Comparison of ENCODE assay signal across 16 cellular contexts in genomic region chr11:131696584-131697120, GRCh38.
DNase-seq lines count a peak whose midpoint lies in the region; ATAC-seq lines count a peak whose summit lies in the region.
"Had no signal": no experiment of that assay in that cellular context is flagged by ENCODE, and none has a peak within 500 bp of the region (broad histone marks: within the 10 kb centered on the region; RNA-seq: fewer than 3 reads in every experiment).

No MANE protein-coding gene starts in this region.

- DNase-seq in COR-L47 (lab: John Stamatoyannopoulos, UW) (peak; percentile 76), NCI-H1105 treated with DMSO at 0.1 percent for 48 hours (lab: John Stamatoyannopoulos, UW) (peak; percentile 99), NCI-H69 (lab: John Stamatoyannopoulos, UW) (peak; percentile 98), kidney glomerular epithelial cell (lab: John Stamatoyannopoulos, UW) (peak; percentile 43), mesenchymal stem cell (no peak), Right ventricle myocardium superior (no peak), SIG-M5 treated with dmso at 0.1 percent for 504 hours (lab: John Stamatoyannopoulos, UW; ENCODE audit: unreplicated experiment) (no peak)
- DNase-seq: H7, Karpas-422, MM.1S, NCI-H1092 treated with DMSO at 0.1 percent for 48 hours, NCI-H2107, NCI-H526 treated with DMSO at 0.1 percent for 48 hours, PC-9, SW 1271 had no signal

- WGBS in mesenchymal stem cell: 86% methylated on average over 8 of the region's 8 CpGs

- no peak overlapping the region for H2AK5ac ChIP-seq in mesenchymal stem cell (ENCODE audit: low read length, severe bottlenecking)

- H3K4ac ChIP-seq in mesenchymal stem cell (ENCODE audit: low read depth in 1 of 2, low read length in 2 of 2): no peak overlapping the region

- intact Hi-C loops in Right ventricle myocardium superior (cut with DNase I): no loop called here

- H3K4me3 ChIP-seq in mesenchymal stem cell (ENCODE audit: insufficient read depth in 1 of 2, low read depth in 1 of 2, low read length in 2 of 2): no peak overlapping the region
- H3K4me3 ChIP-seq: A549, PC-9 had no signal

- H3K23ac ChIP-seq in mesenchymal stem cell (ENCODE audit: low read length in 2 of 2): no peak overlapping the region

- no peaks in the 10 kb centered on the region for H3K79me1 ChIP-seq in mesenchymal stem cell (replicated peaks; ENCODE audit: low read length, poor library complexity, severe bottlenecking)

- H3K4me1 ChIP-seq in mesenchymal stem cell (ENCODE audit: control insufficient read depth, insufficient read depth, low read depth, low read length): peaks cover 4% of the 10 kb centered on the region
- H3K4me1 ChIP-seq: A549 had no signal

- H3K36me3 ChIP-seq in mesenchymal stem cell (ENCODE audit: control insufficient read depth in 1 of 2, insufficient read depth in 2 of 2, low read depth in 1 of 2, low read length in 2 of 2): no peaks in the 10 kb centered on the region

- H4K8ac ChIP-seq in mesenchymal stem cell (ENCODE audit: low read length): no peak overlapping the region

- H3K9me3 ChIP-seq in mesenchymal stem cell (ENCODE audit: control insufficient read depth, low read length): no peaks in the 10 kb centered on the region
- H3K9me3 ChIP-seq: A549 had no signal

- no peak overlapping the region for H2BK12ac ChIP-seq in mesenchymal stem cell (ENCODE audit: low read length in 2 of 2)

- ATAC-seq in Right ventricle myocardium superior (ENCODE audit: poor library complexity): no peak
- ATAC-seq: A549 had no signal

- no peak overlapping the region for H2BK15ac ChIP-seq in mesenchymal stem cell (ENCODE audit: low read depth, poor library complexity, severe bottlenecking)

- H3K27me3 ChIP-seq in mesenchymal stem cell (ENCODE audit: control insufficient read depth in 1 of 2, insufficient read depth in 1 of 2, low read length in 2 of 2): peaks cover 0 to 52% of the 10 kb centered on the region in 2 experiments

- H2AFZ ChIP-seq in mesenchymal stem cell (ENCODE audit: low read depth, low read length): no peak overlapping the region
- H2AFZ ChIP-seq: PC-9 had no signal

- no peak overlapping the region for H3K9ac ChIP-seq in mesenchymal stem cell (ENCODE audit: low read length)

- no peak overlapping the region for H3K18ac ChIP-seq in mesenchymal stem cell (ENCODE audit: low read depth in 1 of 2, low read length in 2 of 2)

- H3K14ac ChIP-seq in mesenchymal stem cell (ENCODE audit: low read length in 2 of 2): no peak overlapping the region

- H3K4me2 ChIP-seq in mesenchymal stem cell (ENCODE audit: low read length, poor library complexity, severe bottlenecking): no peak overlapping the region
- H3K4me2 ChIP-seq: A549, PC-9 had no signal

- no peak overlapping the region for H4K91ac ChIP-seq in mesenchymal stem cell (ENCODE audit: low read length)

- no peak overlapping the region for H2BK5ac ChIP-seq in mesenchymal stem cell (ENCODE audit: low read depth, low read length, poor library complexity, severe bottlenecking)

- no peak overlapping the region for H2BK120ac ChIP-seq in mesenchymal stem cell (ENCODE audit: low read depth, low read length)

- H3K27ac ChIP-seq in mesenchymal stem cell (ENCODE audit: low read length, poor library complexity, severe bottlenecking): no peak overlapping the region
- H3K27ac ChIP-seq: A549, PC-9 had no signal

Comparison
In these comparisons a context has a peak if more than half of its experiments do, and no peak if none do; other contexts are left out.
1. DNase-seq: peak in COR-L47 (single experiment), NCI-H1105 treated with DMSO at 0.1 percent for 48 hours (single experiment), NCI-H69 (single experiment) and kidney glomerular epithelial cell (single experiment); none in mesenchymal stem cell (single experiment), Right ventricle myocardium superior (single experiment) and SIG-M5 treated with dmso at 0.1 percent for 504 hours (single experiment).